26 cellular contexts compared by ENCODE assay signal in genomic region chr1:42325014-42325402, GRCh38. TPM values are rescaled to one million over a fixed set of nuclear protein-coding genes. Genes with fewer than 3 reads are reported as not detected.
"Had no signal": no experiment of that assay in that cellular context is flagged by ENCODE, and none has a peak within 500 bp of the region (broad histone marks: within the 10 kb centered on the region; RNA-seq: fewer than 3 reads in every experiment).

No MANE protein-coding gene starts in this region.

- H3K36me3 Mint-ChIP-seq: natural killer cell had no signal

- H3K27me3 ChIP-seq: brain microvascular endothelial cell, gastroesophageal sphincter, hepatocyte, spleen, suprapubic skin, tibial artery had no signal

- H3K27ac Mint-ChIP-seq: activated CD4-positive, alpha-beta memory T cell treated with anti-CD3 and anti-CD28 coated beads for 36 hours; activated naive CD8-positive, alpha-beta T cell treated with anti-CD3 and anti-CD28 coated beads, Interleukin-2, amount 10 ng/mL, durations not matched to agents 7 days and 5 days; activated T-helper 2 cell treated with anti-CD3 and anti-CD28 coated beads, Interferon-gamma antibody, Interleukin-2, Interleukin-4, amounts not matched to agents 10 μg/mL and 5 μg/mL and 100 μg/mL, durations not matched to agents 14 hours and 24 hours and 36 hours; memory B cell; natural killer cell had no signal

- H3K27me3 Mint-ChIP-seq: activated CD4-positive, alpha-beta memory T cell treated with anti-CD3 and anti-CD28 coated beads for 36 hours; activated naive CD8-positive, alpha-beta T cell treated with anti-CD3 and anti-CD28 coated beads, Interleukin-2, amount 10 ng/mL, durations not matched to agents 7 days and 5 days; effector memory CD8-positive, alpha-beta T cell; memory B cell had no signal

- H3K4me3 Mint-ChIP-seq: activated CD4-positive, alpha-beta memory T cell treated with anti-CD3 and anti-CD28 coated beads for 36 hours; activated naive CD8-positive, alpha-beta T cell treated with anti-CD3 and anti-CD28 coated beads, Interleukin-2, amount 10 ng/mL, durations not matched to agents 7 days and 5 days; effector memory CD8-positive, alpha-beta T cell; memory B cell; natural killer cell had no signal

- H3K9me3 Mint-ChIP-seq: activated CD4-positive, alpha-beta memory T cell treated with anti-CD3 and anti-CD28 coated beads for 36 hours; activated naive CD8-positive, alpha-beta T cell treated with anti-CD3 and anti-CD28 coated beads, Interleukin-2, amount 10 ng/mL, durations not matched to agents 7 days and 5 days; activated T-helper 2 cell treated with anti-CD3 and anti-CD28 coated beads, Interferon-gamma antibody, Interleukin-2, Interleukin-4, amounts not matched to agents 10 μg/mL and 5 μg/mL and 100 μg/mL, durations not matched to agents 14 hours and 24 hours and 36 hours; effector memory CD8-positive, alpha-beta T cell; memory B cell; natural killer cell had no signal

- DNase-seq: activated CD4-positive, alpha-beta memory T cell treated with anti-CD3 and anti-CD28 coated beads for 36 hours; activated CD4-positive, alpha-beta T cell treated with anti-CD3 and anti-CD28 coated beads for 48 hours; activated CD8-positive, alpha-beta memory T cell treated with anti-CD3 and anti-CD28 coated beads, Interleukin-2, amount 50 U/mL, for 4 hours; activated naive CD4-positive, alpha-beta T cell; activated naive CD8-positive, alpha-beta T cell treated with anti-CD3 and anti-CD28 coated beads, Interleukin-2, amount 10 ng/mL, durations not matched to agents 7 days and 5 days; activated T-cell treated with anti-CD3 and anti-CD28 coated beads, Interleukin-2, amount 50 U/mL, for 1 hour; amniotic stem cell; brain microvascular endothelial cell; caudate nucleus; cortex of kidney; effector memory CD8-positive, alpha-beta T cell; left cardiac atrium; midbrain; natural killer cell; right cardiac atrium; spleen; stimulated activated naive CD4-positive, alpha-beta T cell; T-helper 1 cell; tibial artery had no signal

- ATAC-seq: effector memory CD8-positive, alpha-beta T cell; gastroesophageal sphincter; left cardiac atrium; natural killer cell; right cardiac atrium had no signal

- H3K27ac ChIP-seq: brain microvascular endothelial cell, gastroesophageal sphincter, hepatocyte, spleen, suprapubic skin, tibial artery, VCaP had no signal

- H3K9me3 ChIP-seq: gastroesophageal sphincter, spleen, suprapubic skin, tibial artery had no signal

RNA-seq across cellular contexts. Expression of gene RIMKLA, which starts 55.6 kb away (rescaled TPM):
- total RNA-seq: fibroblast of villous mesenchyme had no signal
